ENCODE assay signal across 8 cellular contexts in genomic region chr19:11197291-11198174, GRCh38. TPM values are rescaled to one million over a fixed set of nuclear protein-coding genes. Genes with fewer than 3 reads are reported as not detected.
DNase-seq lines count a peak whose midpoint lies in the region; ATAC-seq and TF ChIP-seq lines count a peak whose summit lies in the region.

KANK2 (minus strand) TSS chr19:11197545; CDS start chr19:11194511, 3,034 bp downstream.

- RAD21 ChIA-PET in HCT116 (lab: Charles Lee; ENCODE audit: low non-redundant PET in 1 of 2, low total read pairs in 2 of 2, uncharacterized antibody in 2 of 2, unreplicated experiment in 2 of 2): interaction anchor here in 1 of 2 experiments (0.9 kb wide), 1 partner anchor 102 kb away, joined by 3 read pairs; no protein-coding TSS in a partner anchor

- no peaks in the 10 kb centered on the region for H3K9me3 Mint-ChIP-seq in type B pancreatic cell

- H3K36me3 Mint-ChIP-seq in type B pancreatic cell: peaks cover 3% of the 10 kb centered on the region

- H3K36me3 ChIP-seq in HCT116 (ENCODE audit: control insufficient read depth in 1 of 2, insufficient read depth in 2 of 2, low read length in 2 of 2): peaks cover 0 to 3% of the 10 kb centered on the region in 2 experiments; a peak in 1 of 4 replicates
- H3K36me3 ChIP-seq in heart right ventricle: peaks cover 7 to 72% (median 25%) of the 10 kb centered on the region in 9 donors

- CTCF ChIA-PET in HCT116 (lab: Charles Lee): interaction anchor here (1.0 to 1.3 kb wide), 3 partner anchors 55 to 71 kb away, joined by 3 to 5 read pairs (median 4); no protein-coding TSS in a partner anchor

- H3K4me1 ChIP-seq in HCT116 (ENCODE audit: control insufficient read depth in 1 of 2, insufficient read depth in 2 of 2, low read length in 2 of 2): peaks cover 18 to 25% of the 10 kb centered on the region in 2 experiments
- H3K4me1 ChIP-seq in heart right ventricle: peaks cover 16 to 64% (median 49%) of the 10 kb centered on the region in 9 donors

- intact Hi-C loops in HCT116 (cut with micrococcal nuclease): no loop called here
- intact Hi-C loops in heart right ventricle (cut with DNase I): loop anchor here in 6 of 10 donors (2.0 to 5.0 kb wide), 4 partner anchors 40 to 61 kb away; partner anchors contain the start of gene SPC24 (in 3 of the 6)
- intact Hi-C loops in posterior vena cava (cut with DNase I): loop anchor here in 1 of 2 donors (5.0 kb wide), 1 partner anchor 35 kb away; no protein-coding TSS in a partner anchor

- 0 out of 2 replicates have a peak, but pooled peaks cover 2% of the 10 kb centered on the region for H3K79me2 ChIP-seq in HCT116 (ENCODE audit: insufficient read depth, low read length)

- no peaks in the 10 kb centered on the region for H3K27me3 Mint-ChIP-seq in type B pancreatic cell

- H3K27ac Mint-ChIP-seq in type B pancreatic cell: peak within 1 kb of the TSS; percentile 72

- no peaks in the 10 kb centered on the region for H3K9me2 ChIP-seq in HCT116 (ENCODE audit: insufficient read depth)

- TF ChIP-seq CTCF in HCT116 (IDR thresholded peaks at IDR 0.05 in 2 of 3, conservative IDR thresholded peaks at IDR 0.05 in 1 of 3; ENCODE audit: borderline replicate concordance in 1 of 3, insufficient read depth in 1 of 3, low read depth in 2 of 3, low read length in 2 of 3) (no peak), NB4 (IDR thresholded peaks at IDR 0.05; ENCODE audit: low read depth, low read length) (no peak), heart right ventricle (IDR thresholded peaks at IDR 0.05) (peak in 3 of 9 donors; percentile 31 to 34 (median 32)), type B pancreatic cell (conservative IDR thresholded peaks at IDR 0.05) (peak; percentile 34)

- peak within 1 kb of the TSS; percentile 63 to 78 for H3K4me3 ChIP-seq in HCT116 (replicated peaks in 1 of 2; ENCODE audit: low read depth in 1 of 2, low read length in 2 of 2)
- peak within 1 kb of the TSS; percentile 54 for H3K4me3 ChIP-seq in NB4 (ENCODE audit: low read depth, low read length)
- H3K4me3 ChIP-seq in heart right ventricle: peak within 1 kb of the TSS; percentile 57 to 88 (median 66)

- WGBS in heart right ventricle, 2 donors: 1% methylated on average over 43 to 78 of the region's 78 CpGs

- H3K9me3 ChIP-seq in HCT116 (ENCODE audit: control insufficient read depth in 1 of 2, insufficient read depth in 1 of 2, low read depth in 1 of 2, low read length in 2 of 2) (no peaks in the 10 kb centered on the region), heart right ventricle (no peaks in the 10 kb centered on the region)

- no peak for TF ChIP-seq RAD21 in HCT116 (IDR thresholded peaks at IDR 0.05; ENCODE audit: low read depth)

- peak; percentile 77 for DNase-seq in GDM1 (lab: John Stamatoyannopoulos, UW)
- DNase-seq in HCT116 (ENCODE audit: low read depth, low spot score): peak; percentile 50
- peak; percentile 81 for DNase-seq in NB4 (ENCODE audit: low read depth)
- DNase-seq in T-helper 1 cell: peak; percentile 42 to 66 (median 57)
- peak; percentile 34 for DNase-seq in amniotic stem cell (lab: John Stamatoyannopoulos, UW)
- peak; percentile 82 to 91 for DNase-seq in heart right ventricle
- peak; percentile 93 for DNase-seq in posterior vena cava (ENCODE audit: low spot score)
- DNase-seq in type B pancreatic cell (ENCODE audit: extremely low spot score, unreplicated experiment): peak; percentile 92

- peaks cover 5% of the 10 kb centered on the region for H3K4me1 Mint-ChIP-seq in type B pancreatic cell (ENCODE audit: unreplicated experiment)

- POLR2A ChIA-PET in HCT116 (lab: Charles Lee): interaction anchor here (1.0 to 1.4 kb wide), 3 partner anchors 54 to 59 kb away, joined by 3 to 10 read pairs (median 3); no protein-coding TSS in a partner anchor

- ATAC-seq in HCT116 (peak; percentile 89), heart right ventricle (peak; percentile 78 to 93 (median 86))

- peak within 1 kb of the TSS; percentile 66 for H3K9ac ChIP-seq in HCT116 (ENCODE audit: low read length)

- H4K20me1 ChIP-seq in HCT116 (ENCODE audit: insufficient read depth): no peaks in the 10 kb centered on the region

- H3K4me2 ChIP-seq in HCT116 (ENCODE audit: low read length): peak within 1 kb of the TSS; percentile 75

- TF ChIP-seq POLR2A in HCT116 (IDR thresholded peaks at IDR 0.05; ENCODE audit: borderline replicate concordance, extremely low read depth, insufficient read depth, insufficient read length) (peak; percentile 35), NB4 (IDR thresholded peaks at IDR 0.05; ENCODE audit: extremely low read depth, insufficient read length) (peak; percentile 67)

- H3K27ac ChIP-seq in HCT116 (ENCODE audit: low read depth, low read length) (peak within 1 kb of the TSS; percentile 81), heart right ventricle (peak within 1 kb of the TSS; percentile 82 to 98 (median 90))

- no peaks in the 10 kb centered on the region for H3K27me3 ChIP-seq in HCT116 (ENCODE audit: insufficient read depth, low read length)
- peaks cover 0 to 7% (median 0%) of the 10 kb centered on the region in 7 donors for H3K27me3 ChIP-seq in heart right ventricle

- H2AFZ ChIP-seq in HCT116 (ENCODE audit: low read depth, low read length, poor library complexity, severe bottlenecking): no peak within 1 kb of the TSS

- BruUV-seq in HCT116 (replicated peaks; lab: Mats Ljungman, UMichigan): no TSS peak

- H3K4me3 Mint-ChIP-seq in type B pancreatic cell: peak within 1 kb of the TSS; percentile 87

TF ChIP-seq in HCT116, 20 proteins besides CTCF, POLR2A, EP300 and RAD21:
- TF ChIP-seq EZH2phosphoT487 (IDR thresholded peaks at IDR 0.05; ENCODE audit: borderline replicate concordance): no peak
- no peak; the same call in 1 of the 2 replicates for TF ChIP-seq ZFX (IDR thresholded peaks at IDR 0.05)
- TF ChIP-seq SP1 (IDR thresholded peaks at IDR 0.05; ENCODE audit: low read depth): peak; percentile 37
- no peak for TF ChIP-seq TCF7L2 (IDR thresholded peaks at IDR 0.05; ENCODE audit: borderline replicate concordance, extremely low read depth, insufficient read depth, insufficient read length)
- TF ChIP-seq POLR2AphosphoS5 (IDR thresholded peaks at IDR 0.05; ENCODE audit: low read depth, low read length): peak; percentile 81
- peak; percentile 48; the same call in 1 of the 2 replicates for TF ChIP-seq EGR1 (IDR thresholded peaks at IDR 0.05; ENCODE audit: low read depth)
- peak; percentile 21 for TF ChIP-seq CBX3 (IDR thresholded peaks at IDR 0.05; ENCODE audit: low read depth)
- no peak for TF ChIP-seq ELF1 (IDR thresholded peaks at IDR 0.05; ENCODE audit: borderline replicate concordance, low read depth)
- TF ChIP-seq ZBTB33 (IDR thresholded peaks at IDR 0.05; ENCODE audit: extremely low read depth, insufficient replicate concordance, low read length): no peak
- TF ChIP-seq SRF (IDR thresholded peaks at IDR 0.05; ENCODE audit: low read depth): no peak
- no peak for TF ChIP-seq ATF3 (IDR thresholded peaks at IDR 0.05)

RNA-seq across cellular contexts. Expression of gene KANK2, which starts in this region (rescaled TPM):
- total RNA-seq in HCT116 (2021; ENCODE audit: unreplicated experiment) (43.6 TPM), heart right ventricle (100 to 1,000 TPM; 243 to 355 (median 307) TPM), posterior vena cava (100 to 1,000 TPM; 355 to 482 TPM), type B pancreatic cell (ENCODE audit: low replicate concordance) (17.6 and 55.3 TPM in 2 replicates)
- 41.1 and 45.3 TPM in 2 replicates for polyA plus RNA-seq in HCT116 (2012)
- polyA plus RNA-seq in heart right ventricle: 100 to 1,000 TPM; 165 to 226 TPM

Comparison
In these comparisons a context has a peak if more than half of its experiments do, and no peak if none do; other contexts are left out.
1. Peak in every context shown above with its lines: DNase-seq, ATAC-seq, H3K4me3 ChIP-seq and H3K27ac ChIP-seq.
2. DNase-seq: peak in every context shown above with its lines; median percentile 93 in posterior vena cava; 92 in type B pancreatic cell; 86 in heart right ventricle; 81 in NB4; 77 in GDM1; 57 in T-helper 1 cell; 50 in HCT116; 34 in amniotic stem cell.